In the genomic region with DNA sequence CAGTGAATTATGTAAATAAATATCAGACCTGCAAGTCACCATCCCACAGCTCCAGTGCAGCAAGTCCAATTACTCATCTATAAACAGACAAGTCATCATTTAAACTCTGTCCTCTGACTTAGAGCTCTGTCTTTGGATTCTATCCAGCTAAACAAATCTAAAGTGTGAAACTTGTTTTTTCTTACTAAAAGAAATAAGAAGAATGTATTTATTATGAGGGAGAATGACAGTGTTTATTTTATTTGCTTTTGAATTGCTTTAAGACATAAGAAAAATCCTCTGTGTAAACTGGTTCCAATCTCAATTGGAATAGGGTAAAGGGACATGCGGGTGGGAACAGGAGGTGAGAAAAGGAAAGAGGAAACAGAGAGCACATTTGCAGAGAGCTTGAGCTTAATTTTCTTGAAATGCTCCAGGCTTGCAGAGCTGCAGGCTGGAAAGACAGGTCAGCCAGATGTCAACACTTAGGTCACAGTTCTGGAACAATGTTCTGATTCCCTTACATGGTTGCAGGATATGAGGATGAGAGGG, we compare ENCODE assay signal across 20 cellular contexts.
DNase-seq lines count a peak whose midpoint lies in the region; ATAC-seq, FAIRE-seq and TF ChIP-seq lines count a peak whose summit lies in the region.
"Had no signal": no experiment of that assay in that cellular context is flagged by ENCODE, and none has a peak within 500 bp of the region (broad histone marks: within the 10 kb centered on the region; RNA-seq: fewer than 3 reads in every experiment).

No MANE protein-coding gene starts in this region.

- H3K4me3 ChIP-seq in astrocyte (ENCODE audit: insufficient read depth, low read depth, low read length) (no peak overlapping the region), foreskin fibroblast (ENCODE audit: low read depth in 1 of 2, low read length in 2 of 2) (no peak overlapping the region), rectal smooth muscle tissue (ENCODE audit: low read length) (no peak overlapping the region), tibial artery (no peak overlapping the region), GM23338 (no peak overlapping the region)
- H3K4me3 ChIP-seq: body of pancreas, upper lobe of right lung had no signal

- H3K4me3 Mint-ChIP-seq in astrocyte (ENCODE audit: unreplicated experiment) (no peak overlapping the region), GM23338 (no peak overlapping the region)
- H3K4me3 Mint-ChIP-seq: B cell; naive thymus-derived CD8-positive, alpha-beta T cell; T-cell had no signal

- H3K79me2 ChIP-seq in astrocyte (ENCODE audit: insufficient read depth, low read length) (no peaks in the 10 kb centered on the region), GM23338 (replicated peaks; ENCODE audit: insufficient read depth) (no peaks in the 10 kb centered on the region)

- no peak for TF ChIP-seq CTCF in astrocyte (IDR thresholded peaks at IDR 0.05; ENCODE audit: insufficient read depth, low read depth, low read length)
- TF ChIP-seq CTCF in foreskin fibroblast (IDR thresholded peaks at IDR 0.05; ENCODE audit: low read depth, low read length): no peak
- TF ChIP-seq CTCF in tibial artery (IDR thresholded peaks at IDR 0.05): no peak
- no peak for TF ChIP-seq CTCF in GM23338 (conservative IDR thresholded peaks at IDR 0.05; ENCODE audit: low read depth in 2 of 2)

- ATAC-seq in HG03025 (IDR thresholded peaks at IDR 0.05; ENCODE audit: low FRiP score, unreplicated experiment) (no peak), GM23338 (no peak)
- ATAC-seq: body of pancreas; naive thymus-derived CD8-positive, alpha-beta T cell; T-cell; upper lobe of right lung had no signal

- H4K20me1 ChIP-seq in astrocyte (ENCODE audit: insufficient read depth, low read length) (no peaks in the 10 kb centered on the region), GM23338 (replicated peaks; ENCODE audit: insufficient read depth) (no peaks in the 10 kb centered on the region)

- no peak overlapping the region for H3K27ac Mint-ChIP-seq in astrocyte (ENCODE audit: unreplicated experiment)
- no peak overlapping the region for H3K27ac Mint-ChIP-seq in GM23338
- H3K27ac Mint-ChIP-seq: B cell; naive thymus-derived CD8-positive, alpha-beta T cell; T-cell had no signal

- H3K36me3 ChIP-seq in astrocyte (ENCODE audit: insufficient read depth, low read length) (no peaks in the 10 kb centered on the region), rectal smooth muscle tissue (ENCODE audit: control insufficient read depth, insufficient read depth, low read length) (no peaks in the 10 kb centered on the region), tibial artery (no peaks in the 10 kb centered on the region), GM23338 (ENCODE audit: insufficient read depth) (no peaks in the 10 kb centered on the region)
- H3K36me3 ChIP-seq: upper lobe of right lung had no signal

- H3K4me2 ChIP-seq in astrocyte (ENCODE audit: low read length) (no peak overlapping the region), GM23338 (no peak overlapping the region)

- H3K9me3 ChIP-seq in astrocyte (ENCODE audit: insufficient read depth, low read depth, low read length) (no peaks in the 10 kb centered on the region), tibial artery (no peaks in the 10 kb centered on the region)
- H3K9me3 ChIP-seq: body of pancreas, upper lobe of right lung had no signal

- DNase-seq in ELR (ENCODE audit: low read depth): peak; percentile 75
- DNase-seq in astrocyte (ENCODE audit: low read depth): peak; percentile 52
- DNase-seq in foreskin fibroblast: peak; percentile 59 to 65
- no peak for DNase-seq in NOMO-1 treated with dmso at 0.1 percent for 144 hours (lab: John Stamatoyannopoulos, UW; ENCODE audit: unreplicated experiment)
- DNase-seq in tibial artery: no peak
- DNase-seq in GM23338 (ENCODE audit: low spot score): no peak
- DNase-seq: activated CD4-positive, CD25-positive, alpha-beta regulatory T cell; body of pancreas; effector memory CD4-positive, alpha-beta T cell; left cardiac atrium; MV-4-11; naive thymus-derived CD8-positive, alpha-beta T cell; NCI-H748 treated with DMSO at 0.1 percent for 48 hours; stimulated activated CD4-positive, alpha-beta T cell treated with anti-CD3 and anti-CD28 coated beads, Interleukin-4, amount 100 ng/mL, for 4 hours; T-cell; upper lobe of right lung had no signal

- H3K4me1 Mint-ChIP-seq in astrocyte (ENCODE audit: low read depth, unreplicated experiment) (peaks cover 6% of the 10 kb centered on the region), GM23338 (no peaks in the 10 kb centered on the region)
- H3K4me1 Mint-ChIP-seq: B cell; naive thymus-derived CD8-positive, alpha-beta T cell; T-cell had no signal

- H3K9ac ChIP-seq in astrocyte (ENCODE audit: low read length) (no peak overlapping the region), rectal smooth muscle tissue (ENCODE audit: low read length) (no peak overlapping the region)

- no peaks in the 10 kb centered on the region for H3K27me3 ChIP-seq in astrocyte (ENCODE audit: insufficient read depth, low read length)
- no peaks in the 10 kb centered on the region for H3K27me3 ChIP-seq in rectal smooth muscle tissue (ENCODE audit: control insufficient read depth, insufficient read depth, low read length)
- no peaks in the 10 kb centered on the region for H3K27me3 ChIP-seq in tibial artery
- H3K27me3 ChIP-seq in GM23338 (ENCODE audit: insufficient read depth): no peaks in the 10 kb centered on the region
- H3K27me3 ChIP-seq: body of pancreas, upper lobe of right lung had no signal

- H3F3A ChIP-seq in GM23338 (replicated peaks; ENCODE audit: low read depth): no peaks in the 10 kb centered on the region

- H3K27me3 Mint-ChIP-seq in astrocyte (ENCODE audit: low read depth, unreplicated experiment): no peaks in the 10 kb centered on the region
- no peaks in the 10 kb centered on the region for H3K27me3 Mint-ChIP-seq in GM23338 (ENCODE audit: insufficient read depth, low read depth, poor library complexity)
- H3K27me3 Mint-ChIP-seq: B cell; naive thymus-derived CD8-positive, alpha-beta T cell; T-cell had no signal

- FAIRE-seq in astrocyte (lab: Jason Lieb, UNC): no peak
- FAIRE-seq: RCC 7860 had no signal

- H2AFZ ChIP-seq in astrocyte (ENCODE audit: low read depth, low read length) (no peak overlapping the region), GM23338 (no peak overlapping the region)

- H3K36me3 Mint-ChIP-seq in astrocyte (ENCODE audit: low read depth, unreplicated experiment) (no peaks in the 10 kb centered on the region), GM23338 (ENCODE audit: low read depth) (no peaks in the 10 kb centered on the region)
- H3K36me3 Mint-ChIP-seq: naive thymus-derived CD8-positive, alpha-beta T cell; T-cell had no signal

- intact Hi-C loops in tibial artery (cut with DNase I; ENCODE audit: low total_unique reads): no loop called here

- no peaks in the 10 kb centered on the region for H3K9me2 ChIP-seq in GM23338 (ENCODE audit: insufficient read depth)

- H3K27ac ChIP-seq in astrocyte (ENCODE audit: low read depth, low read length): no peak overlapping the region
- H3K27ac ChIP-seq in rectal smooth muscle tissue (ENCODE audit: low read depth, low read length): peak overlapping the region; percentile 76
- no peak overlapping the region for H3K27ac ChIP-seq in tibial artery
- no peak overlapping the region for H3K27ac ChIP-seq in GM23338 (ENCODE audit: low read depth)
- H3K27ac ChIP-seq: body of pancreas, upper lobe of right lung had no signal

- no peaks in the 10 kb centered on the region for H3K9me3 Mint-ChIP-seq in astrocyte (ENCODE audit: unreplicated experiment)
- no peaks in the 10 kb centered on the region for H3K9me3 Mint-ChIP-seq in GM23338
- H3K9me3 Mint-ChIP-seq: T-cell had no signal

- H3K4me1 ChIP-seq in astrocyte (ENCODE audit: insufficient read depth, low read length): peaks cover 4% of the 10 kb centered on the region
- H3K4me1 ChIP-seq in rectal smooth muscle tissue (ENCODE audit: control insufficient read depth, insufficient read depth, low read length): peaks cover 31% of the 10 kb centered on the region
- H3K4me1 ChIP-seq in tibial artery: no peaks in the 10 kb centered on the region
- no peaks in the 10 kb centered on the region for H3K4me1 ChIP-seq in GM23338 (ENCODE audit: insufficient read depth)
- H3K4me1 ChIP-seq: body of pancreas, upper lobe of right lung had no signal

TF ChIP-seq in GM23338, 12 proteins besides CTCF, POLR2A, EP300 and RAD21:
- no peak for TF ChIP-seq POLR2AphosphoS5 (IDR thresholded peaks at IDR 0.05; ENCODE audit: low read depth)
- TF ChIP-seq EZH2 (IDR thresholded peaks at IDR 0.05; ENCODE audit: low read depth, unreplicated experiment): no peak
- no peak for TF ChIP-seq ZNF331 (CRISPR knock-in tag; IDR thresholded peaks at IDR 0.05; ENCODE audit: low read depth)
- TF ChIP-seq NANOG (IDR thresholded peaks at IDR 0.05; ENCODE audit: borderline replicate concordance): no peak
- TF ChIP-seq, protein P1, sequence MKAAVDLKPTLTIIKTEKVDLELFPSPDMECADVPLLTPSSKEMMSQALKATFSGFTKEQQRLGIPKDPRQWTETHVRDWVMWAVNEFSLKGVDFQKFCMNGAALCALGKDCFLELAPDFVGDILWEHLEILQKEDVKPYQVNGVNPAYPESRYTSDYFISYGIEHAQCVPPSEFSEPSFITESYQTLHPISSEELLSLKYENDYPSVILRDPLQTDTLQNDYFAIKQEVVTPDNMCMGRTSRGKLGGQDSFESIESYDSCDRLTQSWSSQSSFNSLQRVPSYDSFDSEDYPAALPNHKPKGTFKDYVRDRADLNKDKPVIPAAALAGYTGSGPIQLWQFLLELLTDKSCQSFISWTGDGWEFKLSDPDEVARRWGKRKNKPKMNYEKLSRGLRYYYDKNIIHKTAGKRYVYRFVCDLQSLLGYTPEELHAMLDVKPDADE (IDR thresholded peaks at IDR 0.05): no peak
TF ChIP-seq in GM23338: peak in this region for 0.

Comparison
In these comparisons a context has a peak if more than half of its experiments do, and no peak if none do; other contexts are left out.
1. DNase-seq: peak in ELR (single experiment), astrocyte (single experiment) and foreskin fibroblast (2 of 2); none in NOMO-1 treated with dmso at 0.1 percent for 144 hours (single experiment), tibial artery (0 of 2) and GM23338 (single experiment).